In the genomic region with DNA sequence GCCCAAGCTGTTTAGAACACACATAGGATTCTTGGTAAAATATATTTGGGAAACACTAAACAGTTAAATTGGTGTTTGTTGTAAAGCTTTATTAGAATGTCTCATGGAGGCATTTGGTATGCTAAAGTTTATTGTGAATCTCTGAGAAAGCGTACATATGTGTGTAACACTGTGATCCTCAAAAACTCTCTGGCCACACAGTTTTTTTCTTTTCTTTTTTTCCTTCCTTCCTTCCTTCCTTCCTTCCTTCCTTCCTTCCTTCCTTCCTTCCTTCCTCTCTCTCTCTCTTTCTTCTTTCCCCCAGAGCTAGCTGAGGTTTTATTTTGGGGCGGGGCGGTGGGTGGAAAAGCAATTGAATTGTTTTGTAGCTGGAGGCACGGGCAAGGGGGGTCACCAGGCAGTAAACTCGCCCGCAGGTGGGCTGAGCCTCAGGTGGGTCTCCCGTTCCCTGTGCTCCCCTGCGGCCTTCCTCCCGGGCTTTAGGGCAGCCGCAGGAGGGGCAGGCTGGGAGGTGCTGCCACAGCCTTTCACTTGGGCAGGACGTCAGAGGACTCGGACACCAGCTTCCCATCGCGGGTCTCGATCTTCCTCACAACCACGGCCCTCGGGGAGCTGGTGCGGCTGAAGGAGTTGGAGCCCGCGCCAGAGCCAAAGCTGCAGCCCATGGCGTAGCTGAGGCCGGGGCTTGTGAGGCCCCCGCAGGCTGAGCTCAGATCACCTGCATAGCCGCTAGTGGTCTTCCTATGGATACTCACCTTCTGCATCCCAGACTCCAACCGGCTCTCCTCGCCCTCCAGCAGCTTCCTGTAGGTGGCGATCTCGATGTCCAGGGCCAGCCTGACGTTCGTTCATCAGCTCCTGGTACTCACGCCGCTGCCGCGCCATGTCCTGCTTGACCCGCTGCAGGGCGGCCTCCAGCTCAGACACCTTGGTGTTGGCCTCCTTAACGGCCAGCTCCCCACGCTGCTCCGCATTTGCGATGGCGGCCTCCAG, we compare ENCODE assay signal across 17 cellular contexts.
A peak's percentile ranks its signal among the peaks of the same experiment; 100 is the strongest.
DNase-seq lines count a peak whose midpoint lies in the region; ATAC-seq lines count a peak whose summit lies in the region.
"Had no signal": no experiment of that assay in that cellular context is flagged by ENCODE, and none has a peak within 500 bp of the region (broad histone marks: within the 10 kb centered on the region; RNA-seq: fewer than 3 reads in every experiment).

No MANE protein-coding gene starts in this region.

- no peak overlapping the region for H4K8ac ChIP-seq in trophoblast cell (ENCODE audit: low read depth, low read length)

- no peak overlapping the region for H3K9ac ChIP-seq in trophoblast cell (ENCODE audit: low read length)

- H4K91ac ChIP-seq in trophoblast cell (ENCODE audit: low read depth, low read length), result peak overlapping the region; percentile 47

- H4K12ac ChIP-seq in trophoblast cell (ENCODE audit: low read depth, low read length), result no peak overlapping the region

- H3K79me2 ChIP-seq in trophoblast cell (ENCODE audit: control insufficient read depth, insufficient read depth, low read length, poor library complexity), result peaks cover 2% of the 10 kb centered on the region

- DNase-seq in DMS53 (lab: John Stamatoyannopoulos, UW) (peak; percentile 10), DMS53 treated with DMSO at 0.1 percent for 48 hours (lab: John Stamatoyannopoulos, UW; ENCODE audit: unreplicated experiment) (no peak), SK-MEL-5 (ENCODE audit: low read depth, low spot score) (peak; percentile 29), iPS DF 6.9 (ENCODE audit: low read depth, low spot score) (peak; percentile 22), trophoblast cell (peak; percentile 70 to 74), putamen (ENCODE audit: low spot score) (no peak)
- DNase-seq: 8988T, C1 segment of cervical spinal cord, DMS153, GF-D8, HCEC 1CT, NCI-H1436 treated with DMSO at 0.1 percent for 48 hours, NCI-H226, PC-9 had no signal

- peaks cover 8% of the 10 kb centered on the region for H3K79me1 ChIP-seq in trophoblast cell (ENCODE audit: low read length)

- in situ Hi-C loops in SK-MEL-5 (cut with HindIII; ENCODE audit: low pct_unique_long_range_greater_than_20kb, low sequenced_read_pairs), result no loop called here

- WGBS in iPS DF 6.9 (ENCODE audit: insufficient coverage, insufficient read length), result no CpG with 5 or more reads among the region's 41 CpGs
- no CpG with 5 or more reads among the region's 41 CpGs for WGBS in trophoblast cell (ENCODE audit: extremely low coverage, insufficient coverage, insufficient read length)

- peak overlapping the region; percentile 44 for H3K14ac ChIP-seq in trophoblast cell (ENCODE audit: low read length)

- peak overlapping the region; percentile 64 for H2BK12ac ChIP-seq in trophoblast cell (ENCODE audit: low read length)

- no peak overlapping the region for H3K23ac ChIP-seq in trophoblast cell (ENCODE audit: low read length)

- no peak for ATAC-seq in HG03196 (IDR thresholded peaks at IDR 0.05; ENCODE audit: unreplicated experiment)
- ATAC-seq in GM21529 (IDR thresholded peaks at IDR 0.05; ENCODE audit: unreplicated experiment), result no peak
- ATAC-seq: SK-N-SH treated with all-trans-retinoic acid at 6 μM for 48 hours had no signal

- no peak overlapping the region for H3K27ac ChIP-seq in iPS DF 6.9 (ENCODE audit: low read length)
- no peak overlapping the region for H3K27ac ChIP-seq in trophoblast cell (ENCODE audit: low read depth, low read length)
- H3K27ac ChIP-seq: PC-9 had no signal

- H3K4me1 ChIP-seq in iPS DF 6.9 (ENCODE audit: control insufficient read depth, insufficient read depth, low read length) (no peaks in the 10 kb centered on the region; the same call in 1 of the 2 replicates), trophoblast cell (ENCODE audit: control insufficient read depth in 1 of 2, insufficient read depth in 2 of 2, low read length in 2 of 2) (no peaks in the 10 kb centered on the region)

- no peak overlapping the region for H3K18ac ChIP-seq in trophoblast cell (ENCODE audit: low read length)

- H3K4me2 ChIP-seq in trophoblast cell (ENCODE audit: low read length), result no peak overlapping the region
- H3K4me2 ChIP-seq: PC-9 had no signal

- no peaks in the 10 kb centered on the region for H3K36me3 ChIP-seq in iPS DF 6.9 (ENCODE audit: control insufficient read depth, insufficient read depth, low read length)
- no peaks in the 10 kb centered on the region for H3K36me3 ChIP-seq in trophoblast cell (ENCODE audit: control insufficient read depth in 1 of 2, insufficient read depth in 2 of 2, low read length in 2 of 2)

- H2AFZ ChIP-seq in trophoblast cell (ENCODE audit: insufficient read depth, low read length, poor library complexity), result no peak overlapping the region
- H2AFZ ChIP-seq: PC-9 had no signal

- no peak overlapping the region for H3K4me3 ChIP-seq in iPS DF 6.9 (ENCODE audit: low read length)
- no peak overlapping the region for H3K4me3 ChIP-seq in trophoblast cell (ENCODE audit: low read depth, low read length)
- H3K4me3 ChIP-seq: PC-9 had no signal

- peak overlapping the region; percentile 79 for H2AK5ac ChIP-seq in trophoblast cell (ENCODE audit: low read length)

- H2BK5ac ChIP-seq in trophoblast cell (ENCODE audit: low read depth, low read length, poor library complexity), result no peak overlapping the region

- H3K9me3 ChIP-seq in iPS DF 6.9 (ENCODE audit: control insufficient read depth, insufficient read depth, low read length), result no peaks in the 10 kb centered on the region
- no peaks in the 10 kb centered on the region for H3K9me3 ChIP-seq in trophoblast cell (ENCODE audit: insufficient read depth, low read depth, low read length)

- no peak overlapping the region for H3K4ac ChIP-seq in trophoblast cell (ENCODE audit: low read depth, low read length)

- no peak overlapping the region for H2BK120ac ChIP-seq in trophoblast cell (ENCODE audit: insufficient read depth, low read length, poor library complexity)

- H3K27me3 ChIP-seq in iPS DF 6.9 (ENCODE audit: control insufficient read depth, insufficient read depth, low read length), result no peaks in the 10 kb centered on the region
- no peaks in the 10 kb centered on the region for H3K27me3 ChIP-seq in trophoblast cell (ENCODE audit: insufficient read depth, low read length)

Comparison
In these comparisons a context has a peak if more than half of its experiments do, and no peak if none do; other contexts are left out.
1. DNase-seq: peak in DMS53 (single experiment), SK-MEL-5 (single experiment), iPS DF 6.9 (single experiment) and trophoblast cell (2 of 2); none in DMS53 treated with DMSO at 0.1 percent for 48 hours (single experiment) and putamen (single experiment).